Comparison of ENCODE assay signal across 1 cellular context in genomic region chr2:9018534-9018933, GRCh38.
TF ChIP-seq lines count a peak whose summit lies in the region.

No MANE protein-coding gene starts in this region.

TF ChIP-seq in K562, 482 proteins besides CTCF, POLR2A, EP300 and RAD21:
- no peak for TF ChIP-seq PRMT5 (CRISPR knock-in tag; IDR thresholded peaks at IDR 0.05)
- no peak for TF ChIP-seq ZNF561 (CRISPR knock-in tag; conservative IDR thresholded peaks at IDR 0.05)
- TF ChIP-seq WHSC1 (IDR thresholded peaks at IDR 0.05; ENCODE audit: low read length): no peak
